ENCODE assay signal across 20 cellular contexts in the genomic region with DNA sequence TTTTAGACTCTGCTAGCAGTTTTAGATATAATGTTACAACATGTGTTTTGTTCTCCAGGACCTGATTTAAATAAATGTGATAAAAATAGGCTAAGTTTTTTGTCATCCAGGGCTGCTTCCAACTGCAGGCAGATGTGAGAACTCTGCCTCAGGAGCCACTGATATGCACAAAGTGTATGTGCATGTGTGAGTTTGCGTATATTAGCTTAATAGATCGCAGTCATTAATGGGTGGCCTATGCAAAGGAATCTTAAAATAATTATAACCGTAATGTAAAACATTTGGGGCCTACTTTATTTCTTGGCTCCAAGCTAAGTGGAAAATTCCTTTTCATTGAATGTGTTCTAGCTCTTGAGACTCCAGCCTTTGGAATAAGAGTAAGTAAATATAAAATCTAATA.
"Had no signal": no experiment of that assay in that cellular context is flagged by ENCODE, and none has a peak within 500 bp of the region (broad histone marks: within the 10 kb centered on the region; RNA-seq: fewer than 3 reads in every experiment).

No MANE protein-coding gene starts in this region.

- H3K9me3 Mint-ChIP-seq: activated naive CD4-positive, alpha-beta T cell treated with anti-CD3 and anti-CD28 coated beads, Interleukin-2, amount 10 ng/mL, durations not matched to agents 7 days and 5 days; naive thymus-derived CD8-positive, alpha-beta T cell had no signal

- DNase-seq: activated CD4-positive, alpha-beta T cell treated with anti-CD3 and anti-CD28 coated beads, Interleukin-2, amount 50 U/mL, for 1 hour; activated naive CD4-positive, alpha-beta T cell treated with anti-CD3 and anti-CD28 coated beads, Interleukin-2, amount 10 ng/mL, durations not matched to agents 7 days and 5 days; activated T-cell treated with anti-CD3 and anti-CD28 coated beads for 4 hours; foreskin fibroblast; glutamatergic neuron; hypothalamus; kidney; left lung; naive thymus-derived CD8-positive, alpha-beta T cell; retina; stimulated activated CD4-positive, alpha-beta T cell treated with anti-CD3 and anti-CD28 coated beads, Interleukin-15, amount 100 ng/mL, for 24 hours; stimulated activated CD4-positive, alpha-beta T cell treated with anti-CD3 and anti-CD28 coated beads, Interleukin-4, amount 100 ng/mL, for 1 hour; stimulated activated naive CD4-positive, alpha-beta T cell; substantia nigra; T-helper 9 cell; transverse colon had no signal

- H3K4me3 ChIP-seq: left lung, transverse colon, vagina had no signal

- H3K27me3 ChIP-seq: left lung, neutrophil, transverse colon, vagina had no signal

- H3K4me1 ChIP-seq: left lung, parathyroid adenoma, transverse colon, vagina had no signal

- H3K27me3 Mint-ChIP-seq: activated naive CD4-positive, alpha-beta T cell treated with anti-CD3 and anti-CD28 coated beads, Interleukin-2, amount 10 ng/mL, durations not matched to agents 7 days and 5 days; naive thymus-derived CD8-positive, alpha-beta T cell had no signal

- ATAC-seq: activated CD4-positive, CD25-positive, alpha-beta regulatory T cell treated with anti-CD3 and anti-CD28 coated beads, Interleukin-2, amount 50 U/mL, for 24 hours; left lung; naive thymus-derived CD8-positive, alpha-beta T cell had no signal

- H3K4me1 Mint-ChIP-seq: activated naive CD4-positive, alpha-beta T cell treated with anti-CD3 and anti-CD28 coated beads, Interleukin-2, amount 10 ng/mL, durations not matched to agents 7 days and 5 days had no signal

- H3K9me3 ChIP-seq: left lung, neutrophil, transverse colon, vagina had no signal

- H3K9ac ChIP-seq: parathyroid adenoma had no signal

- H3K27ac Mint-ChIP-seq: activated naive CD4-positive, alpha-beta T cell treated with anti-CD3 and anti-CD28 coated beads, Interleukin-2, amount 10 ng/mL, durations not matched to agents 7 days and 5 days had no signal

- H3K27ac ChIP-seq: left lung, neutrophil, parathyroid adenoma, transverse colon, vagina had no signal

- H2AFZ ChIP-seq: parathyroid adenoma had no signal

- H3K4me3 Mint-ChIP-seq: activated naive CD4-positive, alpha-beta T cell treated with anti-CD3 and anti-CD28 coated beads, Interleukin-2, amount 10 ng/mL, durations not matched to agents 7 days and 5 days had no signal
